In genomic region chr4:8365353-8365752, GRCh38 we compare ENCODE assay signal across 26 cellular contexts.
"Had no signal": no experiment of that assay in that cellular context is flagged by ENCODE, and none has a peak within 500 bp of the region (broad histone marks: within the 10 kb centered on the region; RNA-seq: fewer than 3 reads in every experiment).

No MANE protein-coding gene starts in this region.

- H3K27ac Mint-ChIP-seq: dendritic cell treated with granulocyte-macrophage colony-stimulating factor and Interleukin-4, amounts not matched to agents 40 ng/mL and 50 ng/mL, for 4 days; endodermal cell; mesothelial cell of epicardium; naive thymus-derived CD4-positive, alpha-beta T cell; progenitor cell of endocrine pancreas; stimulated activated effector memory CD8-positive, alpha-beta T cell treated with anti-CD3 and anti-CD28 coated beads, Interleukin-12 subunit alpha, Interleukin-12 subunit beta, amount 100 ng/mL, for 72 hours; type B pancreatic cell had no signal

- H3K27ac ChIP-seq: colonic mucosa, epithelial cell of prostate, gastrocnemius medialis, hepatocyte, pancreas, stomach, tibial artery had no signal

- H3K36me3 ChIP-seq: colonic mucosa had no signal

- H3K9me3 ChIP-seq: colonic mucosa, gastrocnemius medialis, pancreas, tibial artery had no signal

- H3K27me3 Mint-ChIP-seq: dendritic cell treated with granulocyte-macrophage colony-stimulating factor and Interleukin-4, amounts not matched to agents 40 ng/mL and 50 ng/mL, for 4 days; naive thymus-derived CD4-positive, alpha-beta T cell; progenitor cell of endocrine pancreas; type B pancreatic cell had no signal

- H3K9me3 Mint-ChIP-seq: dendritic cell treated with granulocyte-macrophage colony-stimulating factor and Interleukin-4, amounts not matched to agents 40 ng/mL and 50 ng/mL, for 4 days; stimulated activated effector memory CD8-positive, alpha-beta T cell treated with anti-CD3 and anti-CD28 coated beads, Interleukin-12 subunit alpha, Interleukin-12 subunit beta, amount 100 ng/mL, for 72 hours had no signal

- H3K4me3 Mint-ChIP-seq: dendritic cell treated with granulocyte-macrophage colony-stimulating factor and Interleukin-4, amounts not matched to agents 40 ng/mL and 50 ng/mL, for 4 days; endodermal cell; mesothelial cell of epicardium; naive thymus-derived CD4-positive, alpha-beta T cell; stimulated activated effector memory CD8-positive, alpha-beta T cell treated with anti-CD3 and anti-CD28 coated beads, Interleukin-12 subunit alpha, Interleukin-12 subunit beta, amount 100 ng/mL, for 72 hours; type B pancreatic cell had no signal

- H3K4me3 ChIP-seq: colonic mucosa, gastrocnemius medialis, hepatocyte, pancreas, smooth muscle cell, stomach, tibial artery had no signal

- DNase-seq: central memory CD4-positive, alpha-beta T cell; colonic mucosa; effector CD8-positive, alpha-beta T cell; endodermal cell; foreskin fibroblast; gastrocnemius medialis; head of caudate nucleus; left colon; mesenchymal stem cell; naive thymus-derived CD4-positive, alpha-beta T cell; occipital lobe; stimulated activated CD4-positive, alpha-beta T cell treated with anti-CD3 and anti-CD28 coated beads, Interleukin-2, amount 100 ng/mL, for 24 hours; stimulated activated CD4-positive, alpha-beta T cell treated with anti-CD3 and anti-CD28 coated beads, Interleukin-4, amount 100 ng/mL, for 24 hours; stimulated activated naive CD4-positive, alpha-beta T cell treated with Interleukin-2 at 50 U/mL for 16 hours; stomach; tibial artery had no signal

- H3K4me1 Mint-ChIP-seq: endodermal cell; mesothelial cell of epicardium; naive thymus-derived CD4-positive, alpha-beta T cell; stimulated activated effector memory CD8-positive, alpha-beta T cell treated with anti-CD3 and anti-CD28 coated beads, Interleukin-12 subunit alpha, Interleukin-12 subunit beta, amount 100 ng/mL, for 72 hours had no signal

- ATAC-seq: esophagus mucosa; gastrocnemius medialis; left colon; naive thymus-derived CD4-positive, alpha-beta T cell; pancreas; stimulated activated effector memory CD8-positive, alpha-beta T cell treated with anti-CD3 and anti-CD28 coated beads, Interleukin-12 subunit alpha, Interleukin-12 subunit beta, amount 100 ng/mL, for 72 hours had no signal

- H3K27me3 ChIP-seq: colonic mucosa, gastrocnemius medialis, hepatocyte, pancreas, stomach, tibial artery had no signal

- H3K4me1 ChIP-seq: colonic mucosa, pancreas had no signal
